Comparison of ENCODE assay signal across 20 cellular contexts in genomic region chr2:127193948-127194267, GRCh38. TPM values are rescaled to one million over a fixed set of nuclear protein-coding genes. Genes with fewer than 3 reads are reported as not detected.
DNase-seq lines count a peak whose midpoint lies in the region; ATAC-seq, FAIRE-seq and TF ChIP-seq lines count a peak whose summit lies in the region.
"Had no signal": no experiment of that assay in that cellular context is flagged by ENCODE, and none has a peak within 500 bp of the region (broad histone marks: within the 10 kb centered on the region; RNA-seq: fewer than 3 reads in every experiment).

No MANE protein-coding gene starts in this region.

- H4K20me1 ChIP-seq in HepG2 (ENCODE audit: insufficient read depth, low read length) = no peaks in the 10 kb centered on the region

- H3K27ac Mint-ChIP-seq in activated naive CD4-positive, alpha-beta T cell treated with anti-CD3 and anti-CD28 coated beads for 36 hours = no peak overlapping the region
- H3K27ac Mint-ChIP-seq: naive thymus-derived CD4-positive, alpha-beta T cell; T-helper 17 cell had no signal

- H3K9me3 ChIP-seq in liver (ENCODE audit: control insufficient read depth in 4 of 4, low read length in 3 of 4) = no peaks in the 10 kb centered on the region
- no peaks in the 10 kb centered on the region for H3K9me3 ChIP-seq in HepG2 (ENCODE audit: low read length)
- no peaks in the 10 kb centered on the region for H3K9me3 ChIP-seq in right lobe of liver

- TF ChIP-seq RAD21 in liver (IDR thresholded peaks at IDR 0.05) = no peak
- TF ChIP-seq RAD21 in HepG2 (CRISPR knock-in tag; IDR thresholded peaks at IDR 0.05) = no peak

- H3K4me3 ChIP-seq in liver (ENCODE audit: low read depth in 1 of 3, low read length in 3 of 3) = peak overlapping the region in 1 of 3 donors; percentile 9
- no peak overlapping the region for H3K4me3 ChIP-seq in HepG2 (replicated peaks in 1 of 3; ENCODE audit: insufficient read depth in 1 of 3, low read depth in 2 of 3, low read length in 3 of 3)
- H3K4me3 ChIP-seq in right lobe of liver = peak overlapping the region in 1 of 3 donors; percentile 9

- H3K4me1 ChIP-seq in liver (ENCODE audit: control insufficient read depth in 4 of 4, insufficient read depth in 4 of 4, low read length in 3 of 4) (peaks cover 6 to 35% (median 25%) of the 10 kb centered on the region in 4 donors), HepG2 (ENCODE audit: insufficient read depth, low read length) (peaks cover 14% of the 10 kb centered on the region), right lobe of liver (peaks cover 0 to 24% (median 9%) of the 10 kb centered on the region in 4 donors)

- peaks cover 3% of the 10 kb centered on the region for H3K9me3 Mint-ChIP-seq in activated naive CD4-positive, alpha-beta T cell treated with anti-CD3 and anti-CD28 coated beads for 36 hours

- intact Hi-C loops in HepG2 (cut with micrococcal nuclease; ENCODE audit: unreplicated experiment) = no loop called here
- intact Hi-C loops in right lobe of liver (cut with DNase I) = no loop called here
- intact Hi-C loops in activated naive CD4-positive, alpha-beta T cell treated with anti-CD3 and anti-CD28 coated beads for 36 hours (cut with micrococcal nuclease) = no loop called here

- no peak for FAIRE-seq in HepG2 (lab: Jason Lieb, UNC)
- FAIRE-seq in endometrium (lab: Jason Lieb, UNC) = peak; percentile 94
- FAIRE-seq: A204.1, RCC 7860 had no signal

- 34% methylated on average over 5 of the region's 5 CpGs for WGBS in liver
- 61% methylated on average over 5 of the region's 5 CpGs for WGBS in HepG2 (ENCODE audit: low lambda C conversion rate)
- 28% methylated on average over 5 of the region's 5 CpGs for WGBS in right lobe of liver (ENCODE audit: insufficient coverage, low coverage, low lambda C conversion rate, missing lambda C conversion rate)

- H3K36me3 ChIP-seq in liver (ENCODE audit: control insufficient read depth in 4 of 4, insufficient read depth in 3 of 4, low read depth in 1 of 4, low read length in 3 of 4) = no peaks in the 10 kb centered on the region
- H3K36me3 ChIP-seq in HepG2 (replicated peaks in 1 of 2; ENCODE audit: control insufficient read depth in 1 of 2, insufficient read depth in 2 of 2, low read length in 2 of 2) = no peaks in the 10 kb centered on the region
- H3K36me3 ChIP-seq in right lobe of liver = no peaks in the 10 kb centered on the region

- no peak for ATAC-seq in HepG2
- peak in 1 of 4 donors; percentile 35 for ATAC-seq in right lobe of liver
- ATAC-seq: naive thymus-derived CD4-positive, alpha-beta T cell; T-helper 17 cell had no signal

- no peaks in the 10 kb centered on the region for H3K27me3 Mint-ChIP-seq in activated naive CD4-positive, alpha-beta T cell treated with anti-CD3 and anti-CD28 coated beads for 36 hours (ENCODE audit: low read depth)

- no peak for TF ChIP-seq EP300 in HepG2 (IDR thresholded peaks at IDR 0.05; ENCODE audit: low read depth in 2 of 2, low read length in 2 of 2)
- TF ChIP-seq EP300 in HepG2 (CRISPR knock-in tag; IDR thresholded peaks at IDR 0.05; ENCODE audit: borderline replicate concordance) = no peak

- CTCF ChIA-PET in HepG2 (lab: Yijun Ruan, JAX; ENCODE audit: low intra/inter-chr PET ratio, low total read pairs) = no interaction called here
- CTCF ChIA-PET in activated naive CD4-positive, alpha-beta T cell treated with anti-CD3 and anti-CD28 coated beads for 36 hours (lab: Charles Lee) = no interaction called here

- DNase-seq in HepG2 (ENCODE audit: low spot score) (no peak), right lobe of liver (no peak), substantia nigra (lab: John Stamatoyannopoulos, UW) (no peak), T-helper 2 cell (no peak), NCI-H69 (lab: John Stamatoyannopoulos, UW) (no peak)
- DNase-seq in activated naive CD4-positive, alpha-beta T cell treated with anti-CD3 and anti-CD28 coated beads for 36 hours = no peak
- DNase-seq: activated CD4-positive, alpha-beta T cell treated with anti-CD3 and anti-CD28 coated beads for 4 hours; activated T-cell treated with anti-CD3 and anti-CD28 coated beads for 4 hours; naive thymus-derived CD4-positive, alpha-beta T cell; NCI-H1930; NCI-H526; retina; stimulated activated naive CD4-positive, alpha-beta T cell treated with Interleukin-2 at 50 U/mL for 16 hours; T-helper 17 cell had no signal

- H3K36me3 Mint-ChIP-seq in activated naive CD4-positive, alpha-beta T cell treated with anti-CD3 and anti-CD28 coated beads for 36 hours (ENCODE audit: low read depth) = no peaks in the 10 kb centered on the region

- TF ChIP-seq POLR2A in HepG2 (IDR thresholded peaks at IDR 0.05; ENCODE audit: insufficient read depth in 1 of 2, low read depth in 2 of 2, low read length in 2 of 2) = no peak
- no peak for TF ChIP-seq POLR2A in right lobe of liver (IDR thresholded peaks at IDR 0.05)

- H3K27me3 ChIP-seq in liver (ENCODE audit: control insufficient read depth in 4 of 4, insufficient read depth in 4 of 4, low read length in 3 of 4) = no peaks in the 10 kb centered on the region
- H3K27me3 ChIP-seq in HepG2 (ENCODE audit: control insufficient read depth in 1 of 2, insufficient read depth in 2 of 2, low read length in 2 of 2) = peaks cover 2 to 32% of the 10 kb centered on the region in 2 experiments; a peak in 2 of 5 replicates
- no peaks in the 10 kb centered on the region for H3K27me3 ChIP-seq in right lobe of liver

- BruUV-seq in HepG2 (replicated peaks; lab: Mats Ljungman, UMichigan) = no TSS peak

- H3K27ac ChIP-seq in liver (ENCODE audit: low read depth in 1 of 2, low read length in 2 of 2) = peak overlapping the region; percentile 53 to 77
- H3K27ac ChIP-seq in HepG2 (ENCODE audit: extremely low read length, insufficient read depth, low read length) = no peak overlapping the region
- H3K27ac ChIP-seq in right lobe of liver = peak overlapping the region in 2 of 3 donors; percentile 51 to 73
- no peak overlapping the region for H3K27ac ChIP-seq in substantia nigra (ENCODE audit: low read depth, low read length, poor library complexity, severe bottlenecking)

- in situ Hi-C loops in HepG2 (cut with HindIII; ENCODE audit: extremely low pct_ligation_motif_present, low pct_unique_long_range_greater_than_20kb) = no loop called here

- H3K79me2 ChIP-seq in HepG2 (ENCODE audit: insufficient read depth, low read length) = no peaks in the 10 kb centered on the region

- POLR2A ChIA-PET in HepG2 (lab: Yijun Ruan, JAX) = no interaction called here

- H2AFZ ChIP-seq in HepG2 (ENCODE audit: low read length) = no peak overlapping the region

- no peak overlapping the region for H3K4me2 ChIP-seq in HepG2 (ENCODE audit: low read depth, low read length)

- H3K9ac ChIP-seq in liver (ENCODE audit: low read depth in 1 of 2, low read length in 2 of 2) (no peak overlapping the region), HepG2 (ENCODE audit: insufficient read depth, low read depth, low read length) (no peak overlapping the region)

- no peak for TF ChIP-seq CTCF in liver (IDR thresholded peaks at IDR 0.05; ENCODE audit: low read depth, low read length, missing input control)
- TF ChIP-seq CTCF in HepG2 (CRISPR knock-in tag; IDR thresholded peaks at IDR 0.05) = no peak
- no peak for TF ChIP-seq CTCF in right lobe of liver (IDR thresholded peaks at IDR 0.05)

- H3K4me3 Mint-ChIP-seq in activated naive CD4-positive, alpha-beta T cell treated with anti-CD3 and anti-CD28 coated beads for 36 hours = no peak overlapping the region
- H3K4me3 Mint-ChIP-seq: naive thymus-derived CD4-positive, alpha-beta T cell; T-helper 17 cell had no signal

- H3K4me1 Mint-ChIP-seq in activated naive CD4-positive, alpha-beta T cell treated with anti-CD3 and anti-CD28 coated beads for 36 hours (ENCODE audit: low read depth) = peaks cover 5% of the 10 kb centered on the region

TF ChIP-seq in liver, 16 proteins besides CTCF, POLR2A, EP300 and RAD21 (continues in another document):
- no peak for TF ChIP-seq HNF4A (conservative IDR thresholded peaks at IDR 0.05)
- TF ChIP-seq TAF1 (conservative IDR thresholded peaks at IDR 0.05) = no peak
- TF ChIP-seq RXRA (IDR thresholded peaks at IDR 0.05) = no peak
- peak; percentile 25 for TF ChIP-seq YY1 (IDR thresholded peaks at IDR 0.05)
- TF ChIP-seq SP1 (IDR thresholded peaks at IDR 0.05) = peak; percentile 10

TF ChIP-seq in HepG2, 621 proteins besides CTCF, POLR2A, EP300 and RAD21 (continues in another document):
- TF ChIP-seq SMAD1 (CRISPR knock-in tag; IDR thresholded peaks at IDR 0.05; ENCODE audit: borderline replicate concordance, low read depth) = no peak
- no peak for TF ChIP-seq ZNF580 (CRISPR knock-in tag; IDR thresholded peaks at IDR 0.05; ENCODE audit: borderline replicate concordance, low read depth)
- TF ChIP-seq KLF16 (CRISPR knock-in tag; IDR thresholded peaks at IDR 0.05) = no peak

RNA-seq across cellular contexts. Expression of gene CYP27C1, which starts 26.2 kb away (rescaled TPM):
- total RNA-seq in liver (under 1 TPM; 0.05 to 0.08 TPM), HepG2 (2016; rRNA removed; fragmentation: Illumina TruSeq; extraction: Trizol) (not detected in 2 replicates), right lobe of liver (under 1 TPM in 1 of 6 experiments, not detected in 5; 0.05 TPM)
- polyA plus RNA-seq in liver (under 1 TPM; 0.02 to 0.14 TPM), HepG2 (2011; rRNA removed) (not detected in 2 replicates)
- not detected in 2 replicates for total RNA-seq in HepG2 (2016; cell fraction: cytosol; rRNA removed; fragmentation: Illumina TruSeq; extraction: Trizol; ENCODE audit: low read depth)
- not detected in 2 replicates for total RNA-seq in HepG2 (2016; cell fraction: insoluble cytoplasmic fraction; rRNA removed; fragmentation: Illumina TruSeq; extraction: Trizol)
- total RNA-seq in HepG2 (2016; cell fraction: membrane; rRNA removed; fragmentation: Illumina TruSeq; extraction: Trizol) = not detected in 2 replicates
- not detected in 2 replicates for total RNA-seq in HepG2 (2016; cell fraction: nucleus; rRNA removed; fragmentation: Illumina TruSeq; extraction: Trizol)
- not detected in 2 replicates for polyA plus RNA-seq in HepG2 (2011; cell fraction: cytosol; rRNA removed)
- not detected in 2 replicates for polyA plus RNA-seq in HepG2 (2011; cell fraction: nucleus; rRNA removed)
- polyA plus RNA-seq in HepG2 (2012) = not detected in 2 replicates
- polyA plus RNA-seq in HepG2 (2016; cell fraction: cytosol; fragmentation: Illumina TruSeq; extraction: Trizol; ENCODE audit: low read depth) = not detected in 2 replicates
- polyA plus RNA-seq in HepG2 (2016; cell fraction: insoluble cytoplasmic fraction; fragmentation: Illumina TruSeq; extraction: Trizol; ENCODE audit: low read depth) = not detected in 2 replicates
- not detected in 2 replicates for polyA plus RNA-seq in HepG2 (2016; cell fraction: membrane; fragmentation: Illumina TruSeq; extraction: Trizol; ENCODE audit: low read depth)
- not detected in 2 replicates for polyA plus RNA-seq in HepG2 (2016; cell fraction: nucleus; fragmentation: Illumina TruSeq; extraction: Trizol; ENCODE audit: insufficient read depth, low read depth)
- polyA minus RNA-seq in HepG2 (2011; rRNA and poly(A)+ RNA removed; ENCODE audit: low replicate concordance) = not detected in 2 replicates
- polyA minus RNA-seq in HepG2 (2011; cell fraction: cytosol; rRNA and poly(A)+ RNA removed) = not detected in 2 replicates
- polyA minus RNA-seq in HepG2 (2011; cell fraction: nucleus; rRNA and poly(A)+ RNA removed) = not detected in 2 replicates
- total RNA-seq in activated naive CD4-positive, alpha-beta T cell treated with anti-CD3 and anti-CD28 coated beads for 36 hours = not detected
- total RNA-seq: dermis microvascular lymphatic vessel endothelial cell; MCF 10A; naive thymus-derived CD4-positive, alpha-beta T cell; T-helper 17 cell had no signal
- polyA plus RNA-seq: naive thymus-derived CD4-positive, alpha-beta T cell had no signal

Comparison
In these comparisons a context has a peak if more than half of its experiments do, and no peak if none do; other contexts are left out.
1. H3K27ac ChIP-seq: peak in liver (2 of 2) and right lobe of liver (2 of 3); none in HepG2 (single experiment) and substantia nigra (single experiment).